In genomic region chr12:57276935-57277563, GRCh38 we compare ENCODE assay signal across 8 cellular contexts. TPM values are rescaled to one million over a fixed set of nuclear protein-coding genes. Genes with fewer than 3 reads are reported as not detected.
A peak's percentile ranks its signal among the peaks of the same experiment; 100 is the strongest.
DNase-seq lines count a peak whose midpoint lies in the region; ATAC-seq and TF ChIP-seq lines count a peak whose summit lies in the region.

No MANE protein-coding gene starts in this region.

- no peak overlapping the region for H3K4me3 ChIP-seq in BE2C (ENCODE audit: low read depth, low read length)
- no peak overlapping the region for H3K4me3 ChIP-seq in effector memory CD4-positive, alpha-beta T cell (ENCODE audit: insufficient read depth, low read depth, low read length, poor library complexity, severe bottlenecking)

- no peaks in the 10 kb centered on the region for H3K27me3 ChIP-seq in BE2C
- no peaks in the 10 kb centered on the region for H3K27me3 ChIP-seq in effector memory CD4-positive, alpha-beta T cell (replicated peaks; ENCODE audit: control insufficient read depth, insufficient read depth, low read length, poor library complexity, severe bottlenecking)

- peaks cover 6% of the 10 kb centered on the region; the same call in 1 of the 2 replicates for H3K36me3 ChIP-seq in BE2C
- peaks cover 40% of the 10 kb centered on the region for H3K36me3 ChIP-seq in effector memory CD4-positive, alpha-beta T cell (ENCODE audit: control insufficient read depth, insufficient read depth, low read length)

- DNase-seq in BE2C (peak; percentile 42), H4 (ENCODE audit: low spot score) (peak; percentile 22), iris pigment epithelial cell (ENCODE audit: low read depth) (peak; percentile 39), globus pallidus (ENCODE audit: low spot score) (no peak), NOMO-1 (lab: John Stamatoyannopoulos, UW; ENCODE audit: unreplicated experiment in 2 of 2) (no peak)
- DNase-seq in effector memory CD4-positive, alpha-beta T cell = no peak

- no peaks in the 10 kb centered on the region for H3K9me3 ChIP-seq in BE2C
- no peaks in the 10 kb centered on the region for H3K9me3 ChIP-seq in effector memory CD4-positive, alpha-beta T cell (ENCODE audit: control insufficient read depth, low read length)

- H3K27ac ChIP-seq in VCaP = peak overlapping the region; percentile 80
- no peak overlapping the region for H3K27ac ChIP-seq in effector memory CD4-positive, alpha-beta T cell (ENCODE audit: insufficient read depth, low read length, poor library complexity, severe bottlenecking)

- no peak for ATAC-seq in HG03196 (IDR thresholded peaks at IDR 0.05; ENCODE audit: unreplicated experiment)

- TF ChIP-seq CTCF in BE2C (IDR thresholded peaks at IDR 0.05; ENCODE audit: low read depth, low read length) (peak; percentile 65), VCaP (conservative IDR thresholded peaks at IDR 0.05) (peak; percentile 88)

- H3K4me1 ChIP-seq in BE2C = peaks cover 28% of the 10 kb centered on the region
- peaks cover 12% of the 10 kb centered on the region for H3K4me1 ChIP-seq in effector memory CD4-positive, alpha-beta T cell (ENCODE audit: control insufficient read depth, insufficient read depth, low read length, poor library complexity, severe bottlenecking)

RNA-seq across cellular contexts. Expression of gene STAC3, which starts 26.1 kb away (rescaled TPM):
- 7.5 TPM for polyA plus RNA-seq in BE2C (2012; ENCODE audit: insufficient read depth, insufficient read length, low read depth)
- not detected in 2 replicates for total RNA-seq in H4 (2014; rRNA removed; shearing (Covaris generic))

RNA-seq across cellular contexts. Expression of gene SHMT2, which starts 47.5 kb away (rescaled TPM):
- polyA plus RNA-seq in BE2C (2012; ENCODE audit: insufficient read depth, insufficient read length, low read depth) = 1,102 TPM
- 250 and 269 TPM in 2 replicates for total RNA-seq in H4 (2014; rRNA removed; shearing (Covaris generic))

Comparison
In these comparisons a context has a peak if more than half of its experiments do, and no peak if none do; other contexts are left out.
1. DNase-seq: peak in BE2C (single experiment), H4 (single experiment) and iris pigment epithelial cell (single experiment); none in effector memory CD4-positive, alpha-beta T cell (0 of 3), globus pallidus (single experiment) and NOMO-1 (0 of 2).